Comparison of ENCODE assay signal across 13 cellular contexts in genomic region chr19:14390548-14390947, GRCh38.
"Had no signal": no experiment of that assay in that cellular context is flagged by ENCODE, and none has a peak within 500 bp of the region (broad histone marks: within the 10 kb centered on the region; RNA-seq: fewer than 3 reads in every experiment).

No MANE protein-coding gene starts in this region.

- ATAC-seq: gastroesophageal sphincter had no signal

- H3K27ac ChIP-seq: gastroesophageal sphincter, left ventricle myocardium inferior, neural progenitor cell, parathyroid adenoma, SJSA1, VCaP had no signal

- H3K36me3 Mint-ChIP-seq: neural progenitor cell had no signal

- H3K4me3 ChIP-seq: gastroesophageal sphincter, left ventricle myocardium inferior, neural progenitor cell, SJSA1 had no signal

- H3K27me3 ChIP-seq: gastroesophageal sphincter, neural progenitor cell, SJSA1 had no signal

- H3K4me3 Mint-ChIP-seq: neural progenitor cell had no signal

- H3K9me3 Mint-ChIP-seq: activated T-helper 2 cell treated with anti-CD3 and anti-CD28 coated beads, Interferon-gamma antibody, Interleukin-2, Interleukin-4, amounts not matched to agents 10 μg/mL and 5 μg/mL and 100 μg/mL, durations not matched to agents 14 hours and 24 hours and 36 hours; neural progenitor cell had no signal

- DNase-seq: activated CD4-positive, alpha-beta T cell treated with anti-CD3 and anti-CD28 coated beads for 4 hours; caudate nucleus; kidney; left ventricle myocardium inferior; mesenchymal stem cell; stimulated activated CD4-positive, alpha-beta T cell treated with anti-CD3 and anti-CD28 coated beads, Interleukin-4, amount 100 ng/mL, for 24 hours; T-helper 9 cell had no signal

- H3K36me3 ChIP-seq: neural progenitor cell had no signal

- H3K4me1 ChIP-seq: parathyroid adenoma had no signal

- H3K9me3 ChIP-seq: gastroesophageal sphincter, left ventricle myocardium inferior, SJSA1 had no signal

- H3K27ac Mint-ChIP-seq: neural progenitor cell had no signal
